ENCODE assay signal across 8 cellular contexts in the genomic region with DNA sequence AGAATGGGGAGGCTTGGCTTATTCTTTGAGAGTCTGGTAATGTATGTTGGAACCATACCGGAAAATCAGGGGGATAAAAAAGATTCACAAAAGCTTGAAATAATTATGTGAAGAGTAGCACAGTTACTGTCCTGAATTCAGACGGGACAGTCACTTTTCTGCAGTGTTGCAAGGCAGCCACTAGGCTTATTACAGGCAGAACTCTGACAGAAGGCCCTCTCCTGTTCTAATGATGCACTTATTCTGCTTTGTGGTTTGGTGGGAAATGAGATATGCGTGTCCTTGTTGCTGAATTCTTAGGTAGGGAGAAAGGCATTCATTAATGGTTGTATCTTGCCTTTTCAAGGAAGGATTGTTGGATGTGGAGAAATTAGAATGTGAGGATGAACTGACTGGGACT. TPM values are rescaled to one million over a fixed set of nuclear protein-coding genes. Genes with fewer than 3 reads are reported as not detected.
DNase-seq lines count a peak whose midpoint lies in the region; ATAC-seq and TF ChIP-seq lines count a peak whose summit lies in the region.

No MANE protein-coding gene starts in this region.

- H3K9me3 Mint-ChIP-seq in natural killer cell treated with Interleukin-12 subunit alpha and Interleukin-12 subunit beta and Interleukin-15 and Interleukin-18, amount 100 ng/mL, for 72 hours, result no peaks in the 10 kb centered on the region

- peak overlapping the region; percentile 27 for H3K9ac ChIP-seq in Karpas-422 (ENCODE audit: low read length)

- H3K9me2 ChIP-seq in Karpas-422 (replicated peaks; ENCODE audit: insufficient read depth, low read length), result no peaks in the 10 kb centered on the region

- H3K27me3 Mint-ChIP-seq in natural killer cell treated with Interleukin-12 subunit alpha and Interleukin-12 subunit beta and Interleukin-15 and Interleukin-18, amount 100 ng/mL, for 72 hours, result no peaks in the 10 kb centered on the region

- H3K4me1 ChIP-seq in Karpas-422 (ENCODE audit: low read length) (peaks cover 56% of the 10 kb centered on the region), aorta (ENCODE audit: control insufficient read depth in 1 of 2, insufficient read depth in 2 of 2, low read length in 2 of 2) (peaks cover 1 to 2% of the 10 kb centered on the region in 2 donors)

- ATAC-seq in GM21515 (IDR thresholded peaks at IDR 0.05; ENCODE audit: unreplicated experiment), result peak; percentile 90
- no peak for ATAC-seq in aorta (ENCODE audit: low FRiP score)
- no peak for ATAC-seq in natural killer cell treated with Interleukin-12 subunit alpha and Interleukin-12 subunit beta and Interleukin-15 and Interleukin-18, amount 100 ng/mL, for 72 hours

- no peaks in the 10 kb centered on the region for H3K4me1 Mint-ChIP-seq in natural killer cell treated with Interleukin-12 subunit alpha and Interleukin-12 subunit beta and Interleukin-15 and Interleukin-18, amount 100 ng/mL, for 72 hours (ENCODE audit: low read depth in 2 of 2)

- H2AFZ ChIP-seq in Karpas-422 (ENCODE audit: low read length), result peak overlapping the region; percentile 84

- DNase-seq in EL, result peak; percentile 21
- DNase-seq in Karpas-422, result peak; percentile 92
- peak; percentile 35 for DNase-seq in fibroblast of mammary gland (ENCODE audit: low read depth)
- no peak for DNase-seq in NK-92 (lab: John Stamatoyannopoulos, UW; ENCODE audit: unreplicated experiment)
- DNase-seq in T-helper 9 cell, result no peak
- no peak for DNase-seq in aorta
- DNase-seq in natural killer cell treated with Interleukin-12 subunit alpha and Interleukin-12 subunit beta and Interleukin-15 and Interleukin-18, amount 100 ng/mL, for 72 hours (ENCODE audit: low spot score), result no peak

- H3K27ac ChIP-seq in Karpas-422 (ENCODE audit: low read length), result peak overlapping the region; percentile 60
- H3K27ac ChIP-seq in aorta (ENCODE audit: low read depth in 1 of 2, low read length in 2 of 2), result no peak overlapping the region

- no peaks in the 10 kb centered on the region for H3K36me3 Mint-ChIP-seq in natural killer cell treated with Interleukin-12 subunit alpha and Interleukin-12 subunit beta and Interleukin-15 and Interleukin-18, amount 100 ng/mL, for 72 hours

- H3K4me2 ChIP-seq in Karpas-422 (ENCODE audit: low read depth, low read length, poor library complexity, severe bottlenecking), result peak overlapping the region; percentile 54

- no peaks in the 10 kb centered on the region for H4K20me1 ChIP-seq in Karpas-422 (ENCODE audit: insufficient read depth, low read depth, low read length)

- TF ChIP-seq CTCF in fibroblast of mammary gland (conservative IDR thresholded peaks at IDR 0.05; ENCODE audit: control insufficient read depth, insufficient read depth, low read depth, low read length), result peak; percentile 41

- intact Hi-C loops in aorta (cut with DNase I), result no loop called here

- H3K4me3 ChIP-seq in Karpas-422 (ENCODE audit: low read length), result peak overlapping the region; percentile 2; the same call in 1 of the 2 replicates
- H3K4me3 ChIP-seq in fibroblast of mammary gland (ENCODE audit: control insufficient read depth, low read depth, low read length), result no peak overlapping the region
- no peak overlapping the region for H3K4me3 ChIP-seq in aorta (ENCODE audit: low read length in 2 of 2)

- H3K36me3 ChIP-seq in Karpas-422 (ENCODE audit: insufficient read depth, low read length) (no peaks in the 10 kb centered on the region), aorta (ENCODE audit: control insufficient read depth in 1 of 2, insufficient read depth in 2 of 2, low read length in 1 of 2) (no peaks in the 10 kb centered on the region)

- H3K9me3 ChIP-seq in Karpas-422 (ENCODE audit: low read length) (no peaks in the 10 kb centered on the region), aorta (ENCODE audit: control insufficient read depth, low read length) (no peaks in the 10 kb centered on the region)

- H3K27me3 ChIP-seq in Karpas-422 (ENCODE audit: low read length) (no peaks in the 10 kb centered on the region), aorta (ENCODE audit: control insufficient read depth in 1 of 2, insufficient read depth in 2 of 2, low read length in 1 of 2) (no peaks in the 10 kb centered on the region)

- no peak overlapping the region for H3K27ac Mint-ChIP-seq in natural killer cell treated with Interleukin-12 subunit alpha and Interleukin-12 subunit beta and Interleukin-15 and Interleukin-18, amount 100 ng/mL, for 72 hours

- no peaks in the 10 kb centered on the region for H3K79me2 ChIP-seq in Karpas-422 (ENCODE audit: low read length)

- 62 to 63% methylated on average over 3 of the region's 3 CpGs for WGBS in aorta, 2 donors

- no peak overlapping the region for H3K4me3 Mint-ChIP-seq in natural killer cell treated with Interleukin-12 subunit alpha and Interleukin-12 subunit beta and Interleukin-15 and Interleukin-18, amount 100 ng/mL, for 72 hours

RNA-seq across cellular contexts. Expression of a gene that starts 37.2 kb away (rescaled TPM):
- 0.47 and 3.2 TPM in 2 replicates for total RNA-seq in Karpas-422 (2014; rRNA removed; shearing (Covaris generic); ENCODE audit: low replicate concordance)
- total RNA-seq in aorta, result 10 to 100 TPM; 24.9 to 26.4 TPM
- polyA plus RNA-seq in aorta, result 10 to 100 TPM; 10.0 to 44.0 TPM
- total RNA-seq in natural killer cell treated with Interleukin-12 subunit alpha and Interleukin-12 subunit beta and Interleukin-15 and Interleukin-18, amount 100 ng/mL, for 72 hours, result 1 to 10 TPM in 1 of 2 donors, under 1 TPM in 1; 0.33 to 2.3 TPM

Comparison
In these comparisons a context has a peak if more than half of its experiments do, and no peak if none do; other contexts are left out.
1. DNase-seq: peak in EL (single experiment), Karpas-422 (single experiment) and fibroblast of mammary gland (single experiment); none in NK-92 (single experiment), T-helper 9 cell (single experiment), aorta (0 of 2) and natural killer cell treated with Interleukin-12 subunit alpha and Interleukin-12 subunit beta and Interleukin-15 and Interleukin-18, amount 100 ng/mL, for 72 hours (single experiment).